Comparison of ENCODE assay signal across 9 cellular contexts in the genomic region with DNA sequence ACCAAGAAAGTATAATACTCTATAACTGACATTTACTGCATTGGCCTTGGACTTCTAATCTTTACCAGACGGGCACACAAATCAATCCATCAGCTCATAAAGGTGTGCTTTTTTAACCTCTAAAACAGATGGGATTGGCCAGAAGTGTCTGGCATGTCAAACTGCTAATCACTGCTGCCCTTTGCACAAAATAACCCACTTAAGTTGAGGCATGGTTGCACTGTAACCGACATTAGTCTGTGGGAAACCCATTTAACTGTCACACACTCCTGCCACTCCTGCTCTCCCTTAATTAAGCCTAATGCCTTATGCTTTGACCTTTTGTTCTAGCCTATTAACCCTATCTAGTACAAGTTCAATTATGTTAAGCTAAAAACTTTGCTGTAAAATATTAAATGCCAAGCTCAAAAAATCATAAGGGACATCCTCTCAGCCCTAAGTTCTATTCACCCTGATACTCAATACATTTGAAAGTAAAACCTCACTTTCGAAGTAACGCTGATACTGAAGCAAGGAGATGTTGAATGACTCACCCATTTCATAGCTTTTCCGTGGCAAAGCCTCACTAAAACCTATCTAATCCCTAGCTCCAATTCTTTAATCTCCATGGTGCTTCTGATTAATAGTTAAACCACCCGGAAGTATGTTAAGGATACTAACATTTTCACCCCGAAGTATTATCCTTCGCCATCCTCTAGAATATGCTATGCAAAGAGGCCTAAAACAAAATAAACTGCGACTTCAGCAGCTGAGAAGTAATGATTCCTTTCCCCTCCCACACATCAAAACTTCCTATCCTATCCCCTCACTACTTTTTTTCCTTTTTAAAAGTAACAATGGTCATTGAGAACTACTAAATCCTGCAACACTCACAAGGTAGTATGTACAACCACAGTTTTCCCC. TPM values are rescaled to one million over a fixed set of nuclear protein-coding genes. Genes with fewer than 3 reads are reported as not detected.
DNase-seq lines count a peak whose midpoint lies in the region; ATAC-seq, FAIRE-seq and TF ChIP-seq lines count a peak whose summit lies in the region.
"Had no signal": no experiment of that assay in that cellular context is flagged by ENCODE, and none has a peak within 500 bp of the region (broad histone marks: within the 10 kb centered on the region; RNA-seq: fewer than 3 reads in every experiment).

No MANE protein-coding gene starts in this region.

- 0 out of 2 replicates have a peak overlapping the region, but pooled peaks have one; percentile 24 for H2BK20ac ChIP-seq in H1 (ENCODE audit: low read length)

- no peak overlapping the region for H2BK12ac ChIP-seq in H1 (ENCODE audit: low read depth, low read length)

- peaks cover 3 to 23% (median 9%) of the 10 kb centered on the region in 4 experiments; a peak in 6 of 7 replicates for H3K4me1 ChIP-seq in H1 (replicated peaks in 1 of 4; ENCODE audit: control insufficient read depth in 3 of 4, insufficient read depth in 4 of 4, low read length in 3 of 4)

- H3K27me3 Mint-ChIP-seq in stimulated activated naive CD8-positive, alpha-beta T cell treated with anti-CD3 and anti-CD28 coated beads, Interleukin-15, Interleukin-2, amounts not matched to agents 100 ng/mL and 50 ng/mL, for 24 hours: no peaks in the 10 kb centered on the region

- no peak overlapping the region for H3K4ac ChIP-seq in H1 (replicated peaks; ENCODE audit: insufficient read length, low read depth, low read length)

- H2AFZ ChIP-seq in H1 (ENCODE audit: low read length): no peak overlapping the region

- peak overlapping the region; percentile 34 for H4K91ac ChIP-seq in H1 (replicated peaks; ENCODE audit: insufficient read length, low read length)

- 0 out of 2 replicates have a peak overlapping the region, but pooled peaks have one; percentile 9 for H3K18ac ChIP-seq in H1 (ENCODE audit: extremely low read depth, low read length)

- 72% methylated on average over 9 of the region's 9 CpGs; no CpG with 5 or more reads in 1 of the 2 experiments for WGBS in H1 (ENCODE audit: extremely low coverage in 1 of 2, insufficient coverage in 1 of 2, insufficient read length in 1 of 2, insufficient replicate concordance in 2 of 2, low coverage in 1 of 2, low lambda C conversion rate in 2 of 2, missing lambda C conversion rate in 1 of 2), 2 experiments

- ATAC-seq in GM21423 (IDR thresholded peaks at IDR 0.05; ENCODE audit: unreplicated experiment): peak; percentile 68

- peak overlapping the region; percentile 80 for H3K27ac Mint-ChIP-seq in stimulated activated naive CD8-positive, alpha-beta T cell treated with anti-CD3 and anti-CD28 coated beads, Interleukin-15, Interleukin-2, amounts not matched to agents 100 ng/mL and 50 ng/mL, for 24 hours

- no peak for TF ChIP-seq POLR2A in H1 (IDR thresholded peaks at IDR 0.05; ENCODE audit: control extremely low read depth in 1 of 2, low read depth in 2 of 2, low read length in 2 of 2)

- CTCF ChIA-PET in H1 (lab: Charles Lee; ENCODE audit: partially characterized antibody): interaction anchor here (0.6 kb wide), 1 partner anchor 390 kb away, joined by 3 read pairs; no protein-coding TSS in a partner anchor

- no peak for TF ChIP-seq RAD21 in H1 (IDR thresholded peaks at IDR 0.05 in 1 of 2, conservative IDR thresholded peaks at IDR 0.05 in 1 of 2; ENCODE audit: low read depth in 2 of 2, low read length in 2 of 2)

- no peak overlapping the region for H3K56ac ChIP-seq in H1 (replicated peaks; ENCODE audit: insufficient read length, low read depth, low read length)

- peaks cover 0 to 83% of the 10 kb centered on the region in 2 experiments; a peak in 2 of 4 replicates for H3K79me2 ChIP-seq in H1 (ENCODE audit: control insufficient read depth in 1 of 2, insufficient read depth in 2 of 2, low read length in 2 of 2)

- H3K23ac ChIP-seq in H1 (ENCODE audit: insufficient read length): no peak overlapping the region

- H3K27ac ChIP-seq in H1 (ENCODE audit: low read depth, low read length): no peak overlapping the region
- H3K27ac ChIP-seq: HL-60 had no signal

- H2AK5ac ChIP-seq in H1 (ENCODE audit: low read depth, low read length): no peak overlapping the region

- H3K4me3 ChIP-seq in LNCaP clone FGC (ENCODE audit: low read depth, low read length): peak overlapping the region; percentile 46
- H3K4me3 ChIP-seq in H1 (ENCODE audit: extremely low read depth in 1 of 4, insufficient read depth in 2 of 4, low read depth in 3 of 4, low read length in 4 of 4): peak overlapping the region in 1 of 4 experiments; percentile 48; a peak in 1 of 8 replicates

- no peaks in the 10 kb centered on the region for H3K79me1 ChIP-seq in H1 (ENCODE audit: low read depth, low read length)

- no peak for TF ChIP-seq EP300 in H1 (IDR thresholded peaks at IDR 0.05; ENCODE audit: borderline replicate concordance in 1 of 2, low read depth in 2 of 2, low read length in 2 of 2)

- H4K5ac ChIP-seq in H1 (ENCODE audit: insufficient read length, low read depth, low read length): no peak overlapping the region

- no peaks in the 10 kb centered on the region for H3K27me3 ChIP-seq in H1 (replicated peaks in 1 of 4; ENCODE audit: control insufficient read depth in 3 of 4, extremely low read depth in 1 of 4, insufficient read depth in 3 of 4, low read length in 3 of 4)

- no peak overlapping the region for H2BK5ac ChIP-seq in H1 (ENCODE audit: low read depth, low read length)

- H3K36me3 ChIP-seq in H1 (ENCODE audit: control insufficient read depth in 2 of 4, insufficient read depth in 4 of 4, low read length in 3 of 4): no peaks in the 10 kb centered on the region; a peak in 1 of 8 replicates

- no peaks in the 10 kb centered on the region for H3K9me3 Mint-ChIP-seq in stimulated activated naive CD8-positive, alpha-beta T cell treated with anti-CD3 and anti-CD28 coated beads, Interleukin-15, Interleukin-2, amounts not matched to agents 100 ng/mL and 50 ng/mL, for 24 hours

- peak overlapping the region in 1 of 2 experiments; percentile 68; a peak in 1 of 4 replicates for H3K4me2 ChIP-seq in H1 (ENCODE audit: insufficient read depth in 1 of 2, low read depth in 2 of 2, low read length in 2 of 2)

- H3K23me2 ChIP-seq in H1 (ENCODE audit: low read depth, low read length): no peaks in the 10 kb centered on the region

- peaks cover 0 to 4% of the 10 kb centered on the region in 2 experiments; a peak in 1 of 4 replicates for H3K9me3 ChIP-seq in H1 (ENCODE audit: insufficient read depth in 2 of 2, low read depth in 1 of 2, low read length in 1 of 2)

- H4K8ac ChIP-seq in H1 (ENCODE audit: extremely low read depth, insufficient read depth, low read length): no peak overlapping the region

- peaks cover 9% of the 10 kb centered on the region for H3K36me3 Mint-ChIP-seq in stimulated activated naive CD8-positive, alpha-beta T cell treated with anti-CD3 and anti-CD28 coated beads, Interleukin-15, Interleukin-2, amounts not matched to agents 100 ng/mL and 50 ng/mL, for 24 hours (ENCODE audit: low read depth)

- TF ChIP-seq CTCF in D721Med (IDR thresholded peaks at IDR 0.05; ENCODE audit: insufficient read depth, missing control alignments) (no peak), LNCaP clone FGC (IDR thresholded peaks at IDR 0.05; ENCODE audit: control insufficient read depth, extremely low read depth, insufficient read depth) (no peak), H1 (IDR thresholded peaks at IDR 0.05; ENCODE audit: control extremely low read depth in 1 of 3, insufficient read depth in 1 of 3, low read depth in 1 of 3, low read length in 3 of 3) (no peak)

- H2BK15ac ChIP-seq in H1 (ENCODE audit: low read length): no peak overlapping the region

- DNase-seq in D721Med (ENCODE audit: insufficient read length, low spot score) (no peak), LNCaP clone FGC (ENCODE audit: low read depth) (no peak), H1 (ENCODE audit: low read depth in 1 of 2, low spot score in 2 of 2) (no peak), HuH-7.5 (ENCODE audit: low spot score) (no peak), occipital lobe (lab: John Stamatoyannopoulos, UW) (no peak), NCI-H2227 treated with DMSO at 0.1 percent for 48 hours (lab: John Stamatoyannopoulos, UW) (no peak)

- no peak overlapping the region for H3K9ac ChIP-seq in H1 (replicated peaks in 1 of 4; ENCODE audit: extremely low read depth in 1 of 4, low read depth in 3 of 4, low read length in 3 of 4)

- H3K4me3 Mint-ChIP-seq in stimulated activated naive CD8-positive, alpha-beta T cell treated with anti-CD3 and anti-CD28 coated beads, Interleukin-15, Interleukin-2, amounts not matched to agents 100 ng/mL and 50 ng/mL, for 24 hours: peak overlapping the region; percentile 74

- H2BK120ac ChIP-seq in H1 (replicated peaks; ENCODE audit: low read depth, low read length): no peak overlapping the region

- no peak overlapping the region for H3K14ac ChIP-seq in H1 (ENCODE audit: insufficient read length)

- peaks cover 82% of the 10 kb centered on the region for H3K4me1 Mint-ChIP-seq in stimulated activated naive CD8-positive, alpha-beta T cell treated with anti-CD3 and anti-CD28 coated beads, Interleukin-15, Interleukin-2, amounts not matched to agents 100 ng/mL and 50 ng/mL, for 24 hours (ENCODE audit: low read depth)

- peak; percentile 80 for FAIRE-seq in D721Med (lab: Jason Lieb, UNC)
- no peak for FAIRE-seq in H1 (lab: Jason Lieb, UNC)

- POLR2A ChIA-PET in H1 (lab: Charles Lee; ENCODE audit: partially characterized antibody): no interaction called here

- peaks cover 0 to 2% of the 10 kb centered on the region in 2 experiments for H4K20me1 ChIP-seq in H1 (replicated peaks in 1 of 2; ENCODE audit: control insufficient read depth in 1 of 2, insufficient read depth in 2 of 2, low read length in 2 of 2)

TF ChIP-seq in H1, 55 proteins besides CTCF, POLR2A, EP300 and RAD21 (continues in another document):
- TF ChIP-seq NRF1 (IDR thresholded peaks at IDR 0.05; ENCODE audit: low read depth, low read length): no peak
- TF ChIP-seq CEBPB (IDR thresholded peaks at IDR 0.05; ENCODE audit: low read depth, low read length): no peak
- no peak for TF ChIP-seq GABPA (IDR thresholded peaks at IDR 0.05; ENCODE audit: borderline replicate concordance, insufficient read depth, low read length)
- no peak for TF ChIP-seq ASH2L (IDR thresholded peaks at IDR 0.05; ENCODE audit: low read length)
- no peak for TF ChIP-seq RBBP5 (IDR thresholded peaks at IDR 0.05; ENCODE audit: borderline replicate concordance, low read depth, low read length)
- no peak for TF ChIP-seq YY1 (IDR thresholded peaks at IDR 0.05; ENCODE audit: low read depth, low read length)
- no peak for TF ChIP-seq PHF8 (conservative IDR thresholded peaks at IDR 0.05; ENCODE audit: low read depth, low read length)
- TF ChIP-seq BACH1 (IDR thresholded peaks at IDR 0.05; ENCODE audit: low read length): no peak

RNA-seq across cellular contexts. Expression of a gene that starts 12.9 kb away (rescaled TPM):
- total RNA-seq in H1 (2021; fragmentation: NEBNext Ultra II Directional; extraction: Animal tissue kit (Norgen Biotek cat#: 25700)): 9.3 and 10.5 TPM in 2 replicates
- polyA plus RNA-seq in H1 (2011; rRNA removed): 0.67 and 1.5 TPM in 2 replicates
- 1.8 TPM for polyA plus RNA-seq in H1 (2011; cell fraction: cytosol; rRNA removed)
- polyA plus RNA-seq in H1 (2011; cell fraction: nucleus; rRNA removed): 1.1 TPM
- 2.5 to 6.0 TPM (median 3.3 TPM) in 4 replicates for polyA plus RNA-seq in H1 (2012, experiment 1 of 2)
- 0.20 TPM for polyA plus RNA-seq in H1 (2012, experiment 2 of 2)
- 4.1 TPM for polyA plus RNA-seq in H1 (2013, experiment 1 of 2)
- 3.9 TPM for polyA plus RNA-seq in H1 (2013, experiment 2 of 2)
- polyA minus RNA-seq in H1 (2011; rRNA and poly(A)+ RNA removed): 7.1 and 17.4 TPM in 2 replicates
- polyA minus RNA-seq in H1 (2011; cell fraction: cytosol; rRNA and poly(A)+ RNA removed): 6.1 TPM
- 10.2 TPM for polyA minus RNA-seq in H1 (2011; cell fraction: nucleus; rRNA and poly(A)+ RNA removed)
- 76.6 TPM for total RNA-seq in occipital lobe
